In the genomic region with DNA sequence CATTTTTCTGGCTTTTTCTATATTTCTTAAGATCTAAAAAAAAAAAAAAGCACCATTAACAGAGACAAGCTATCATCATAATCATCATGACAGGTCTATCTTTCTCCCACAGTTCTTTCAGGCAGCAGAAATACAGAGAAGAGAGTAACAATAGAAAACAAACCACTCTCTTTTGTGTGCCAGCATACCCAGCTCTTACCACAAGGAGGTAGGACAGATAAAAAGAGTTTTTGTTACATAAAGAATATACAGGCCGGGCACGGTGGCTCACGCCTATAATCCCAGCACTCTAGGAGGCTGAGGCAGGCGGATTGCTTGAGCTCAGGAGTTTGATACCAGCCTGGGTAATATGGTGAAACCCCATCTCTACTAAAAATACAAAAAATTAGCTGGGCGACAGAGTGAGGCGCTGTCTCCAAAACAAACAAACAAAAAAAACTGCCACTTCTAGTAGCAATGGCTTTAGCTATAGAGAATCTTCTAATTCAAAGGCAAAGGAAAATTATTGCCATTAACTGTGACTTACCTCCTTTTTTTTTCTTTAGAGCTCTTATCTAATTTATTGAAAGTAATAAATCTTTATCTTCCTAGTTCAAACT, we compare ENCODE assay signal across 1 cellular context.
TF ChIP-seq lines count a peak whose summit lies in the region.

No MANE protein-coding gene starts in this region.

TF ChIP-seq in HepG2, 621 proteins besides CTCF, POLR2A, EP300 and RAD21:
- TF ChIP-seq ZNF263 (CRISPR knock-in tag; IDR thresholded peaks at IDR 0.05): no peak
- no peak for TF ChIP-seq SNAI1 (CRISPR knock-in tag; IDR thresholded peaks at IDR 0.05; ENCODE audit: borderline replicate concordance)
- TF ChIP-seq, protein P1, sequence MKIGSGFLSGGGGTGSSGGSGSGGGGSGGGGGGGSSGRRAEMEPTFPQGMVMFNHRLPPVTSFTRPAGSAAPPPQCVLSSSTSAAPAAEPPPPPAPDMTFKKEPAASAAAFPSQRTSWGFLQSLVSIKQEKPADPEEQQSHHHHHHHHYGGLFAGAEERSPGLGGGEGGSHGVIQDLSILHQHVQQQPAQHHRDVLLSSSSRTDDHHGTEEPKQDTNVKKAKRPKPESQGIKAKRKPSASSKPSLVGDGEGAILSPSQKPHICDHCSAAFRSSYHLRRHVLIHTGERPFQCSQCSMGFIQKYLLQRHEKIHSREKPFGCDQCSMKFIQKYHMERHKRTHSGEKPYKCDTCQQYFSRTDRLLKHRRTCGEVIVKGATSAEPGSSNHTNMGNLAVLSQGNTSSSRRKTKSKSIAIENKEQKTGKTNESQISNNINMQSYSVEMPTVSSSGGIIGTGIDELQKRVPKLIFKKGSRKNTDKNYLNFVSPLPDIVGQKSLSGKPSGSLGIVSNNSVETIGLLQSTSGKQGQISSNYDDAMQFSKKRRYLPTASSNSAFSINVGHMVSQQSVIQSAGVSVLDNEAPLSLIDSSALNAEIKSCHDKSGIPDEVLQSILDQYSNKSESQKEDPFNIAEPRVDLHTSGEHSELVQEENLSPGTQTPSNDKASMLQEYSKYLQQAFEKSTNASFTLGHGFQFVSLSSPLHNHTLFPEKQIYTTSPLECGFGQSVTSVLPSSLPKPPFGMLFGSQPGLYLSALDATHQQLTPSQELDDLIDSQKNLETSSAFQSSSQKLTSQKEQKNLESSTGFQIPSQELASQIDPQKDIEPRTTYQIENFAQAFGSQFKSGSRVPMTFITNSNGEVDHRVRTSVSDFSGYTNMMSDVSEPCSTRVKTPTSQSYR (CRISPR knock-in tag; IDR thresholded peaks at IDR 0.05; ENCODE audit: borderline replicate concordance): no peak
- TF ChIP-seq MED1 (CRISPR knock-in tag; IDR thresholded peaks at IDR 0.05): no peak
- TF ChIP-seq ZNF780A (CRISPR knock-in tag; IDR thresholded peaks at IDR 0.05): no peak
- TF ChIP-seq, protein P2, sequence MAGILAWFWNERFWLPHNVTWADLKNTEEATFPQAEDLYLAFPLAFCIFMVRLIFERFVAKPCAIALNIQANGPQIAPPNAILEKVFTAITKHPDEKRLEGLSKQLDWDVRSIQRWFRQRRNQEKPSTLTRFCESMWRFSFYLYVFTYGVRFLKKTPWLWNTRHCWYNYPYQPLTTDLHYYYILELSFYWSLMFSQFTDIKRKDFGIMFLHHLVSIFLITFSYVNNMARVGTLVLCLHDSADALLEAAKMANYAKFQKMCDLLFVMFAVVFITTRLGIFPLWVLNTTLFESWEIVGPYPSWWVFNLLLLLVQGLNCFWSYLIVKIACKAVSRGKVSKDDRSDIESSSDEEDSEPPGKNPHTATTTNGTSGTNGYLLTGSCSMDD (CRISPR knock-in tag; IDR thresholded peaks at IDR 0.05): no peak
- TF ChIP-seq, protein P3, sequence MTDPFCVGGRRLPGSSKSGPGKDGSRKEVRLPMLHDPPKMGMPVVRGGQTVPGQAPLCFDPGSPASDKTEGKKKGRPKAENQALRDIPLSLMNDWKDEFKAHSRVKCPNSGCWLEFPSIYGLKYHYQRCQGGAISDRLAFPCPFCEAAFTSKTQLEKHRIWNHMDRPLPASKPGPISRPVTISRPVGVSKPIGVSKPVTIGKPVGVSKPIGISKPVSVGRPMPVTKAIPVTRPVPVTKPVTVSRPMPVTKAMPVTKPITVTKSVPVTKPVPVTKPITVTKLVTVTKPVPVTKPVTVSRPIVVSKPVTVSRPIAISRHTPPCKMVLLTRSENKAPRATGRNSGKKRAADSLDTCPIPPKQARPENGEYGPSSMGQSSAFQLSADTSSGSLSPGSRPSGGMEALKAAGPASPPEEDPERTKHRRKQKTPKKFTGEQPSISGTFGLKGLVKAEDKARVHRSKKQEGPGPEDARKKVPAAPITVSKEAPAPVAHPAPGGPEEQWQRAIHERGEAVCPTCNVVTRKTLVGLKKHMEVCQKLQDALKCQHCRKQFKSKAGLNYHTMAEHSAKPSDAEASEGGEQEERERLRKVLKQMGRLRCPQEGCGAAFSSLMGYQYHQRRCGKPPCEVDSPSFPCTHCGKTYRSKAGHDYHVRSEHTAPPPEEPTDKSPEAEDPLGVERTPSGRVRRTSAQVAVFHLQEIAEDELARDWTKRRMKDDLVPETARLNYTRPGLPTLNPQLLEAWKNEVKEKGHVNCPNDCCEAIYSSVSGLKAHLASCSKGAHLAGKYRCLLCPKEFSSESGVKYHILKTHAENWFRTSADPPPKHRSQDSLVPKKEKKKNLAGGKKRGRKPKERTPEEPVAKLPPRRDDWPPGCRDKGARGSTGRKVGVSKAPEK (CRISPR knock-in tag; IDR thresholded peaks at IDR 0.05; ENCODE audit: borderline replicate concordance): no peak
- TF ChIP-seq RFX5 (IDR thresholded peaks at IDR 0.05; ENCODE audit: low read depth, low read length): no peak
- TF ChIP-seq YEATS4 (CRISPR knock-in tag; IDR thresholded peaks at IDR 0.05; ENCODE audit: borderline replicate concordance): no peak
- no peak for TF ChIP-seq ZNF761 (CRISPR knock-in tag; conservative IDR thresholded peaks at IDR 0.05)
- TF ChIP-seq ZFP1 (CRISPR knock-in tag; IDR thresholded peaks at IDR 0.05): no peak
